In the genomic region with DNA sequence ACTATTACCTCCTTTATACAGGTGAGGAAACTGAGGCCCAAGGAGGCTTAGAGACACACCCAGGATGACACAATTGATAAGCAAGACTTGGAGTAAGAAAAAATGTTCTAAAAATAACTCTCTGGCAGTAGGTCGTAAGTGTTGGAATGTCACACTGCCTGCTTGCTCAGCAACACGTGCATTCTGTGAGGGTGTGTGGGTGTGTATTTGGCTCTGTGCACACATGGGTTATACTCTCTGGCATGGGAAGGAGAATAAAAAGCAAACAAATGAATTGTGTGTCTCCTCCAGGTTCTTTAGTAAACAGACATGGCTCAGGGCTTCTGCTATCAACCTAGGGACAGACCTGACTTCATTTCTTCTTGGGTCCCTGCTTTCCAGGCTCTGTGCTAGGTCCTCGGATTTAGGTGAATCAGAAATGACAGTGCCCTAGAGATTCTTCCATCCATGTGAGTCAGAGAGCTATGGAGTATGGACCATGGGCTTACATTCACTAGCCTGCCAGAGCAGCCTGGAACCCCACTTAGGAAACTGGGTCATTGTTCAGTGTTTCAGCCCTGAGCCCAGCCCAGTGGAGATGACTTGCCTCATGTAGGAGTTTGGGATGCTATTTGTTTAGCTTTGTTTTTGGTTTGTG, we compare ENCODE assay signal across 21 cellular contexts.
DNase-seq lines count a peak whose midpoint lies in the region; ATAC-seq and TF ChIP-seq lines count a peak whose summit lies in the region.
"Had no signal": no experiment of that assay in that cellular context is flagged by ENCODE, and none has a peak within 500 bp of the region (broad histone marks: within the 10 kb centered on the region; RNA-seq: fewer than 3 reads in every experiment).

No MANE protein-coding gene starts in this region.

- H4K20me1 ChIP-seq in hepatocyte (ENCODE audit: insufficient read depth, poor library complexity, severe bottlenecking), result no peaks in the 10 kb centered on the region

- H3K4me3 ChIP-seq in AG10803 (ENCODE audit: low read length) (no peak overlapping the region), hepatocyte (no peak overlapping the region), psoas muscle (no peak overlapping the region), BE2C (ENCODE audit: low read depth, low read length) (no peak overlapping the region)
- H3K4me3 ChIP-seq: esophagus muscularis mucosa, SJSA1, stomach had no signal

- no peaks in the 10 kb centered on the region for H3K9me3 Mint-ChIP-seq in T-helper 2 cell treated with Interferon-gamma antibody and Interleukin-4, amounts not matched to agents 5 μg/mL and 100 μg/mL, for 36 hours
- H3K9me3 Mint-ChIP-seq: activated naive CD4-positive, alpha-beta T cell treated with anti-CD3 and anti-CD28 coated beads, Interleukin-2, amount 10 ng/mL, durations not matched to agents 7 days and 5 days had no signal

- no peak overlapping the region for H2AFZ ChIP-seq in hepatocyte

- H3K4me1 ChIP-seq in hepatocyte (ENCODE audit: insufficient read depth) (no peaks in the 10 kb centered on the region), psoas muscle (peaks cover 8% of the 10 kb centered on the region), BE2C (peaks cover 3% of the 10 kb centered on the region)
- H3K4me1 ChIP-seq: SJSA1, stomach had no signal

- no peak for TF ChIP-seq CTCF in AG10803 (conservative IDR thresholded peaks at IDR 0.05; ENCODE audit: low read length)
- no peak for TF ChIP-seq CTCF in VCaP (conservative IDR thresholded peaks at IDR 0.05)
- no peak for TF ChIP-seq CTCF in hepatocyte (IDR thresholded peaks at IDR 0.05; ENCODE audit: poor library complexity)
- TF ChIP-seq CTCF in psoas muscle (IDR thresholded peaks at IDR 0.05), result no peak
- no peak for TF ChIP-seq CTCF in BE2C (IDR thresholded peaks at IDR 0.05; ENCODE audit: low read depth, low read length)

- no peaks in the 10 kb centered on the region for H3K9me2 ChIP-seq in hepatocyte (replicated peaks; ENCODE audit: insufficient read depth)

- H3K27me3 Mint-ChIP-seq in T-helper 2 cell treated with Interferon-gamma antibody and Interleukin-4, amounts not matched to agents 5 μg/mL and 100 μg/mL, for 36 hours (ENCODE audit: low read depth), result no peaks in the 10 kb centered on the region

- H3K9me3 ChIP-seq in hepatocyte (ENCODE audit: low read depth), result no peaks in the 10 kb centered on the region
- no peaks in the 10 kb centered on the region for H3K9me3 ChIP-seq in psoas muscle
- H3K9me3 ChIP-seq in BE2C, result no peaks in the 10 kb centered on the region
- H3K9me3 ChIP-seq: esophagus muscularis mucosa, SJSA1, stomach had no signal

- 47% methylated on average over 3 of the region's 3 CpGs for WGBS in hepatocyte (ENCODE audit: low lambda C conversion rate, missing lambda C conversion rate)
- 20 to 29% (median 24%) methylated on average over 3 of the region's 3 CpGs for WGBS in psoas muscle, 3 donors

- H3K27ac Mint-ChIP-seq in T-helper 2 cell treated with Interferon-gamma antibody and Interleukin-4, amounts not matched to agents 5 μg/mL and 100 μg/mL, for 36 hours, result no peak overlapping the region
- H3K27ac Mint-ChIP-seq: activated CD4-positive, alpha-beta T cell treated with anti-CD3 and anti-CD28 coated beads for 36 hours; activated naive CD4-positive, alpha-beta T cell treated with anti-CD3 and anti-CD28 coated beads, Interleukin-2, amount 10 ng/mL, durations not matched to agents 7 days and 5 days had no signal

- H3K4me3 Mint-ChIP-seq in T-helper 2 cell treated with Interferon-gamma antibody and Interleukin-4, amounts not matched to agents 5 μg/mL and 100 μg/mL, for 36 hours, result no peak overlapping the region
- H3K4me3 Mint-ChIP-seq: activated CD4-positive, alpha-beta T cell treated with anti-CD3 and anti-CD28 coated beads for 36 hours; activated naive CD4-positive, alpha-beta T cell treated with anti-CD3 and anti-CD28 coated beads, Interleukin-2, amount 10 ng/mL, durations not matched to agents 7 days and 5 days had no signal

- H3K36me3 ChIP-seq in hepatocyte (replicated peaks; ENCODE audit: insufficient read depth, low read depth) (no peaks in the 10 kb centered on the region), psoas muscle (ENCODE audit: insufficient read depth in 1 of 2, low read depth in 1 of 2) (no peaks in the 10 kb centered on the region), BE2C (no peaks in the 10 kb centered on the region; the same call in 1 of the 2 replicates)
- H3K36me3 ChIP-seq: esophagus muscularis mucosa, SJSA1, stomach had no signal

- peak; percentile 8 for DNase-seq in AG10803 (ENCODE audit: low read depth)
- peak; percentile 30 for DNase-seq in hepatocyte (ENCODE audit: low spot score)
- no peak for DNase-seq in psoas muscle
- no peak for DNase-seq in T-helper 2 cell treated with Interferon-gamma antibody and Interleukin-4, amounts not matched to agents 5 μg/mL and 100 μg/mL, for 36 hours (ENCODE audit: low spot score)
- no peak for DNase-seq in NCI-H1105 (lab: John Stamatoyannopoulos, UW)
- no peak for DNase-seq in BE2C
- DNase-seq in DMS79 treated with DMSO at 0.1 percent for 48 hours (lab: John Stamatoyannopoulos, UW), result no peak
- DNase-seq: activated CD4-positive, alpha-beta T cell treated with anti-CD3 and anti-CD28 coated beads for 36 hours; activated naive CD4-positive, alpha-beta T cell treated with anti-CD3 and anti-CD28 coated beads, Interleukin-2, amount 10 ng/mL, durations not matched to agents 7 days and 5 days; aorta; effector memory CD4-positive, alpha-beta T cell; IMR-90; NCI-H1417 treated with DMSO at 0.1 percent for 48 hours; NCI-H2107; NCI-H510A; stimulated activated CD4-positive, alpha-beta T cell treated with anti-CD3 and anti-CD28 coated beads, Interleukin-12 subunit alpha, Interleukin-12 subunit beta, amount 100 ng/mL, for 4 hours; stomach had no signal

- H3K27ac ChIP-seq in VCaP, result peak overlapping the region; percentile 41; the same call in 1 of the 2 replicates
- peak overlapping the region; percentile 64 for H3K27ac ChIP-seq in hepatocyte
- no peak overlapping the region for H3K27ac ChIP-seq in psoas muscle
- H3K27ac ChIP-seq: C4-2B, esophagus muscularis mucosa, SJSA1, stomach had no signal

- peak in 3 of 4 donors; percentile 69 to 88 (median 87) for ATAC-seq in psoas muscle
- ATAC-seq: activated CD4-positive, alpha-beta T cell treated with anti-CD3 and anti-CD28 coated beads for 36 hours had no signal

- intact Hi-C loops in psoas muscle (cut with DNase I), result no loop called here

- no peaks in the 10 kb centered on the region for H3K4me1 Mint-ChIP-seq in T-helper 2 cell treated with Interferon-gamma antibody and Interleukin-4, amounts not matched to agents 5 μg/mL and 100 μg/mL, for 36 hours (ENCODE audit: low read depth)
- H3K4me1 Mint-ChIP-seq: activated CD4-positive, alpha-beta T cell treated with anti-CD3 and anti-CD28 coated beads for 36 hours; activated naive CD4-positive, alpha-beta T cell treated with anti-CD3 and anti-CD28 coated beads, Interleukin-2, amount 10 ng/mL, durations not matched to agents 7 days and 5 days had no signal

- H3K36me3 Mint-ChIP-seq in T-helper 2 cell treated with Interferon-gamma antibody and Interleukin-4, amounts not matched to agents 5 μg/mL and 100 μg/mL, for 36 hours (ENCODE audit: low read depth), result no peaks in the 10 kb centered on the region
- H3K36me3 Mint-ChIP-seq: activated naive CD4-positive, alpha-beta T cell treated with anti-CD3 and anti-CD28 coated beads, Interleukin-2, amount 10 ng/mL, durations not matched to agents 7 days and 5 days had no signal

- H3K27me3 ChIP-seq in hepatocyte, result no peaks in the 10 kb centered on the region
- H3K27me3 ChIP-seq in psoas muscle (ENCODE audit: insufficient read depth in 3 of 3, low read length in 2 of 3), result no peaks in the 10 kb centered on the region
- no peaks in the 10 kb centered on the region for H3K27me3 ChIP-seq in BE2C
- H3K27me3 ChIP-seq: SJSA1 had no signal

- no peak overlapping the region for H3K4me2 ChIP-seq in hepatocyte

- H3K79me2 ChIP-seq in hepatocyte, result no peaks in the 10 kb centered on the region

Comparison
In these comparisons a context has a peak if more than half of its experiments do, and no peak if none do; other contexts are left out.
1. DNase-seq: peak in AG10803 (single experiment) and hepatocyte (single experiment); none in psoas muscle (0 of 2), T-helper 2 cell treated with Interferon-gamma antibody and Interleukin-4, amounts not matched to agents 5 μg/mL and 100 μg/mL, for 36 hours (single experiment), NCI-H1105 (single experiment), BE2C (single experiment) and DMS79 treated with DMSO at 0.1 percent for 48 hours (single experiment).